In the genomic region with DNA sequence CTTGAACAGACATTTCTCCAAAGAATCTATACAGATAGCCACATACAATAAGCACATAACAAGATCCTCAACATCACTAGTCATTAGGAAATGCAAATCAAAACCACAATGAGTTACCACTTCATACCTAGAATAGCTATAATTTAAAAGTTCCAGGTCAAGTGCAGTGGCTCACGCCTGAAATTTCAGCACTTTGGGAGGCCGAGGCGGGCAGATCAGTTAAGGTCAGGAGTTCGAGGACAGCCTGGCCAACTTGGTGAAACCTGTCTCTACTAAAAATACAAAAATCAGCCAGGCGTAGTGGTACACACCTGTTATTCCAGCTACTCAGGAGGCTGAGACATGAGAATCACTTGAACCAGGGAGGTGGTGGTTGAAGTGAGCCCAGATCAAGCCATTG, we compare ENCODE assay signal across 23 cellular contexts. TPM values are rescaled to one million over a fixed set of nuclear protein-coding genes. Genes with fewer than 3 reads are reported as not detected.
DNase-seq lines count a peak whose midpoint lies in the region; ATAC-seq, FAIRE-seq and TF ChIP-seq lines count a peak whose summit lies in the region.
"Had no signal": no experiment of that assay in that cellular context is flagged by ENCODE, and none has a peak within 500 bp of the region (broad histone marks: within the 10 kb centered on the region; RNA-seq: fewer than 3 reads in every experiment).

No MANE protein-coding gene starts in this region.

- TF ChIP-seq CTCF in GM06990 (IDR thresholded peaks at IDR 0.05; ENCODE audit: insufficient read depth, low read length, poor library complexity, severe bottlenecking) (no peak), OCI-LY3 (IDR thresholded peaks at IDR 0.05; ENCODE audit: low read depth, low read length) (no peak), HFFc6 (IDR thresholded peaks at IDR 0.05) (no peak)

- H3K4me3 Mint-ChIP-seq in memory B cell (peak overlapping the region; percentile 14), HFFc6 (no peak overlapping the region)
- H3K4me3 Mint-ChIP-seq: CD14-positive monocyte; CD8-positive, alpha-beta memory T cell; T-helper 1 cell treated with Interleukin-12 subunit alpha and Interleukin-12 subunit beta and Interleukin-4 antibody, amounts not matched to agents 30 μg/mL and 1 μg/mL, for 36 hours had no signal

- no peak overlapping the region for H3K27ac Mint-ChIP-seq in memory B cell
- H3K27ac Mint-ChIP-seq in HFFc6 = no peak overlapping the region
- H3K27ac Mint-ChIP-seq: T-helper 1 cell treated with Interleukin-12 subunit alpha and Interleukin-12 subunit beta and Interleukin-4 antibody, amounts not matched to agents 30 μg/mL and 1 μg/mL, for 36 hours had no signal

- peaks cover 21% of the 10 kb centered on the region for H4K20me1 ChIP-seq in OCI-LY3 (ENCODE audit: insufficient read depth, low read length)

- peak overlapping the region; percentile 28; the same call in 1 of the 2 replicates for H3K4me2 ChIP-seq in OCI-LY3 (ENCODE audit: low read length)
- H3K4me2 ChIP-seq: SK-N-SH had no signal

- H2AFZ ChIP-seq in OCI-LY3 (ENCODE audit: low read depth, low read length) = no peak overlapping the region

- no peak for ATAC-seq in memory B cell (ENCODE audit: low read depth)
- ATAC-seq in GM18861 (IDR thresholded peaks at IDR 0.05; ENCODE audit: unreplicated experiment) = no peak

- H3K36me3 ChIP-seq in GM06990 (ENCODE audit: control insufficient read depth, insufficient read depth, low read length) = no peaks in the 10 kb centered on the region
- no peaks in the 10 kb centered on the region for H3K36me3 ChIP-seq in OCI-LY3 (replicated peaks; ENCODE audit: low read depth, low read length)
- H3K36me3 ChIP-seq: BE2C had no signal

- no peaks in the 10 kb centered on the region for H3K9me3 ChIP-seq in OCI-LY3 (ENCODE audit: insufficient read depth, low read length)
- H3K9me3 ChIP-seq: BE2C, SK-N-SH had no signal

- H3K27me3 ChIP-seq in GM06990 (replicated peaks; ENCODE audit: control insufficient read depth, insufficient read depth, low read length) = no peaks in the 10 kb centered on the region
- H3K27me3 ChIP-seq in OCI-LY3 (ENCODE audit: low read depth, low read length) = no peaks in the 10 kb centered on the region
- H3K27me3 ChIP-seq: BE2C had no signal

- no peak overlapping the region for H3K27ac ChIP-seq in OCI-LY3 (ENCODE audit: low read length)

- H3K79me2 ChIP-seq in OCI-LY3 (ENCODE audit: low read length) = peaks cover 21% of the 10 kb centered on the region

- H3K36me3 Mint-ChIP-seq in memory B cell (peaks cover 2% of the 10 kb centered on the region), HFFc6 (ENCODE audit: low read depth) (peaks cover 5% of the 10 kb centered on the region; the same call in 1 of the 2 replicates)

- H3K4me1 ChIP-seq in OCI-LY3 (ENCODE audit: low read length) = peaks cover 13% of the 10 kb centered on the region
- H3K4me1 ChIP-seq: BE2C had no signal

- FAIRE-seq in GM19239 (lab: Jason Lieb, UNC) = peak; percentile 49

- no peak overlapping the region for H3K4me3 ChIP-seq in GM06990 (replicated peaks; ENCODE audit: low read depth, low read length)
- no peak overlapping the region for H3K4me3 ChIP-seq in OCI-LY3 (ENCODE audit: low read length)

- H3K4me1 Mint-ChIP-seq in memory B cell (peaks cover 17% of the 10 kb centered on the region), HFFc6 (ENCODE audit: low read depth) (no peaks in the 10 kb centered on the region)

- no peak overlapping the region for H3K9ac ChIP-seq in OCI-LY3 (ENCODE audit: low read length)
- H3K9ac ChIP-seq: SK-N-SH had no signal

- peak; percentile 35 for DNase-seq in GM06990 (ENCODE audit: extremely low read depth, insufficient read length)
- no peak for DNase-seq in GM19239 (ENCODE audit: insufficient read length, low spot score)
- DNase-seq in memory B cell (ENCODE audit: low spot score in 2 of 2) = no peak
- DNase-seq in DMS 273 treated with DMSO at 0.1 percent for 48 hours (lab: John Stamatoyannopoulos, UW) = no peak
- no peak for DNase-seq in AG08395 (ENCODE audit: low spot score)
- no peak for DNase-seq in HFFc6
- DNase-seq: BE2C; CD8-positive, alpha-beta memory T cell; DMS79 treated with DMSO at 0.1 percent for 48 hours; NCI-H1092 treated with DMSO at 0.1 percent for 48 hours; NCI-H1436 treated with DMSO at 0.1 percent for 48 hours; NCI-H187 treated with DMSO at 0.1 percent for 48 hours; NCI-H2171 treated with DMSO at 0.1 percent for 48 hours; NCI-H345; NCI-H524; NCI-H748 treated with DMSO at 0.1 percent for 48 hours; SK-N-SH; SW 1271 had no signal

- H3K9me3 Mint-ChIP-seq in memory B cell (no peaks in the 10 kb centered on the region), HFFc6 (no peaks in the 10 kb centered on the region)
- H3K9me3 Mint-ChIP-seq: CD8-positive, alpha-beta memory T cell; T-helper 1 cell treated with Interleukin-12 subunit alpha and Interleukin-12 subunit beta and Interleukin-4 antibody, amounts not matched to agents 30 μg/mL and 1 μg/mL, for 36 hours had no signal

- H3K27me3 Mint-ChIP-seq in memory B cell = no peaks in the 10 kb centered on the region
- no peaks in the 10 kb centered on the region; the same call in 1 of the 2 replicates for H3K27me3 Mint-ChIP-seq in HFFc6 (ENCODE audit: insufficient read depth)
- H3K27me3 Mint-ChIP-seq: CD8-positive, alpha-beta memory T cell had no signal

RNA-seq across cellular contexts. Expression of a gene that starts 19.9 kb away (rescaled TPM):
- 10 to 100 TPM; 11.5 to 15.6 (median 12.8) TPM for total RNA-seq in HFFc6 (2021; fragmentation: NEBNext Ultra II Directional; extraction: Animal tissue kit (Norgen Biotek cat#: 25700))

RNA-seq across cellular contexts. Expression of a gene that starts 20.2 kb away (rescaled TPM):
- 1 to 10 TPM in 2 of 6 experiments, under 1 TPM in 4; 0.23 to 1.3 (median 0.79) TPM for total RNA-seq in HFFc6 (2021; fragmentation: NEBNext Ultra II Directional; extraction: Animal tissue kit (Norgen Biotek cat#: 25700))
- total RNA-seq: HT-29 had no signal

RNA-seq across cellular contexts. Expression of a gene that starts 55.6 kb away (rescaled TPM):
- total RNA-seq in HFFc6 (2021; fragmentation: NEBNext Ultra II Directional; extraction: Animal tissue kit (Norgen Biotek cat#: 25700)) = 10 to 100 TPM; 15.1 to 18.6 (median 16.2) TPM
